8 cellular contexts compared by ENCODE assay signal in the genomic region with DNA sequence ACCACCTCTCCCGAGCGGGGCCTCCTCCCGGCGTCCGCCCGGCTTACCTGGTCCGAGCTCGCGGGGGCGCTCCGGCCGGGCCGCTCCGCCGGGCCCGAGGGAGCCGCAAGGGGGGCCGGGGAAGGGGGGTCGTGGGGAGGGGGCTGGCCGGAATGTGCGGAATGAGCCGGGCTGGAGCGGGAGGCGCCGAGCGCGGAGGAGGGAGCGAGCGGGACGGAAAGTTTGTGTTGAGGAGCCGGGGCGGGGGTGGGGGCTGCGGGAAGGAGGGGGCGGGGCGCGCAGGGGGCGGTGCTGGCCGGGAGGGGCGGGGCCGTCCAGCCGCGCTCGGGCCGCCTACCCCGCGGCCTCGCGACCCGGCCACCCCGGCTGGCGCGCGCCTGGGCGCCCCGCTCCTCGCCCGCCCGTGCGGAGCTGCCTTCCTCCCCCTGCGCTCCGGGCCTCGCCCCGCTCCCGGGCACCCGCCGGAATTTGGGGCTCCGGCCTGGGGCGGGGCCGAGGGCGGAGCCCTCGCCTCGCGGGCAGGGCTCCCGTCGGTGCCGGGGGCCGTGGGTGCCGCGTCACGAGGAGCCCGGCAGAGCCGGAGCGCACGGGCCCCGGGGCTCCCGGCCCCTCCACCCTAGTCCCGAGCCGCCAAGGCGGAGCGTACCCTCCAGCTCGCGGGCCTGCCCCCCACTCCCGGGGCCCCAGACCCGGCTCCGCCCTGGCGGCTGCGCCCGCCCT. TPM values are rescaled to one million over a fixed set of nuclear protein-coding genes. Genes with fewer than 3 reads are reported as not detected.
DNase-seq lines count a peak whose midpoint lies in the region; ATAC-seq and TF ChIP-seq lines count a peak whose summit lies in the region.

A gene (minus strand): TSS at position 229 of the 720 bp plus-strand sequence.

- CTCF ChIA-PET in activated naive CD4-positive, alpha-beta T cell treated with anti-CD3 and anti-CD28 coated beads for 36 hours (lab: Charles Lee), result interaction anchor here (1.2 to 2.3 kb wide), 3 partner anchors 48 to 240 kb away, joined by 4 to 9 read pairs (median 4); a partner anchor contains a TSS

- TF ChIP-seq EP300 in ovary (IDR thresholded peaks at IDR 0.05), result no peak

- H3K4me1 ChIP-seq in ovary (ENCODE audit: insufficient read depth), result peaks cover 27% of the 10 kb centered on the region

- H3K36me3 Mint-ChIP-seq in activated naive CD4-positive, alpha-beta T cell treated with anti-CD3 and anti-CD28 coated beads for 36 hours (ENCODE audit: low read depth), result no peaks in the 10 kb centered on the region
- no peaks in the 10 kb centered on the region for H3K36me3 Mint-ChIP-seq in glutamatergic neuron (ENCODE audit: unreplicated experiment)

- peak within 1 kb of the TSS; percentile 77 for H3K4me3 Mint-ChIP-seq in activated naive CD4-positive, alpha-beta T cell treated with anti-CD3 and anti-CD28 coated beads for 36 hours
- peak within 1 kb of the TSS; percentile 90 for H3K4me3 Mint-ChIP-seq in glutamatergic neuron (ENCODE audit: unreplicated experiment)

- ATAC-seq in GM19452 (IDR thresholded peaks at IDR 0.05; ENCODE audit: unreplicated experiment), result peak; percentile 60
- ATAC-seq in HG02623 (IDR thresholded peaks at IDR 0.05; ENCODE audit: unreplicated experiment), result no peak

- no peaks in the 10 kb centered on the region for H3K9me3 ChIP-seq in ovary

- H3K27ac ChIP-seq in ovary, result peak within 1 kb of the TSS; percentile 97 to 99

- H3K27ac Mint-ChIP-seq in activated naive CD4-positive, alpha-beta T cell treated with anti-CD3 and anti-CD28 coated beads for 36 hours, result peak within 1 kb of the TSS; percentile 67
- peak within 1 kb of the TSS; percentile 83 for H3K27ac Mint-ChIP-seq in glutamatergic neuron (ENCODE audit: unreplicated experiment)

- peak within 1 kb of the TSS; percentile 95 for H3K4me3 ChIP-seq in ovary

- intact Hi-C loops in activated naive CD4-positive, alpha-beta T cell treated with anti-CD3 and anti-CD28 coated beads for 36 hours (cut with micrococcal nuclease), result no loop called here
- intact Hi-C loops in ovary (cut with DNase I), result loop anchor here in 1 of 4 donors (2.0 to 10.0 kb wide), 3 partner anchors 28 to 238 kb away; a partner anchor contains a TSS

- peak; percentile 86 for TF ChIP-seq POLR2A in ovary (IDR thresholded peaks at IDR 0.05)

- H3K27me3 Mint-ChIP-seq in activated naive CD4-positive, alpha-beta T cell treated with anti-CD3 and anti-CD28 coated beads for 36 hours (ENCODE audit: low read depth), result peaks cover 6% of the 10 kb centered on the region
- H3K27me3 Mint-ChIP-seq in glutamatergic neuron (ENCODE audit: unreplicated experiment), result peaks cover 16% of the 10 kb centered on the region

- no peaks in the 10 kb centered on the region for H3K36me3 ChIP-seq in ovary

- WGBS in ovary, 3 donors, result 0 to 1% (median 1%) methylated on average over 46 to 96 of the region's 98 CpGs

- TF ChIP-seq CTCF in AG09319 (IDR thresholded peaks at IDR 0.05; ENCODE audit: low read depth, low read length) (peak; percentile 4; the same call in 1 of the 2 replicates), glutamatergic neuron (IDR thresholded peaks at IDR 0.05; ENCODE audit: partially characterized antibody, unreplicated experiment) (no peak), ovary (IDR thresholded peaks at IDR 0.05) (no peak)

- DNase-seq in AG09319 (ENCODE audit: extremely low read depth, low read depth) (no peak), glutamatergic neuron (peak; percentile 80), ovary (peak; percentile 82 to 88 (median 87)), cortex of kidney (lab: John Stamatoyannopoulos, UW) (no peak)
- DNase-seq in activated naive CD4-positive, alpha-beta T cell treated with anti-CD3 and anti-CD28 coated beads for 36 hours, result peak; percentile 47

- H3K4me1 Mint-ChIP-seq in activated naive CD4-positive, alpha-beta T cell treated with anti-CD3 and anti-CD28 coated beads for 36 hours (ENCODE audit: low read depth), result peaks cover 14% of the 10 kb centered on the region
- H3K4me1 Mint-ChIP-seq in glutamatergic neuron (ENCODE audit: low read depth, unreplicated experiment), result peaks cover 46% of the 10 kb centered on the region

- H3K27me3 ChIP-seq in ovary, result no peaks in the 10 kb centered on the region

- no peaks in the 10 kb centered on the region for H3K9me3 Mint-ChIP-seq in activated naive CD4-positive, alpha-beta T cell treated with anti-CD3 and anti-CD28 coated beads for 36 hours
- peaks cover 10% of the 10 kb centered on the region for H3K9me3 Mint-ChIP-seq in glutamatergic neuron (ENCODE audit: unreplicated experiment)

TF ChIP-seq in PFSK-1, 5 proteins besides CTCF, POLR2A, EP300 and RAD21:
- TF ChIP-seq FOXP2 (optimal IDR thresholded peaks at IDR 0.05; ENCODE audit: borderline replicate concordance, extremely low read depth, extremely low read length, insufficient read depth) (no peak), POLR2AphosphoS5 (IDR thresholded peaks at IDR 0.05; ENCODE audit: low read depth, low read length) (0 out of 2 replicates have a peak, but pooled peaks have one; percentile 45)

RNA-seq across cellular contexts. Expression of the gene that starts here (rescaled TPM):
- polyA plus RNA-seq in PFSK-1 (2012; ENCODE audit: insufficient read length, low read depth), result 14.5 TPM
- 1 to 10 TPM; 1.1 to 1.4 TPM for total RNA-seq in activated naive CD4-positive, alpha-beta T cell treated with anti-CD3 and anti-CD28 coated beads for 36 hours
- total RNA-seq in glutamatergic neuron (ENCODE audit: unreplicated experiment) (50.0 TPM), ovary (10 to 100 TPM; 15.7 to 63.1 (median 35.6) TPM)
- polyA plus RNA-seq in ovary, result 10 to 100 TPM; 21.6 to 27.1 TPM

Comparison
In these comparisons a context has a peak if more than half of its experiments do, and no peak if none do; other contexts are left out.
1. RNA of the gene that starts here (total RNA-seq): 50.0 TPM in glutamatergic neuron (single experiment) and 15.7 to 63.1 TPM in ovary; 1.1 to 1.4 TPM in activated naive CD4-positive, alpha-beta T cell treated with anti-CD3 and anti-CD28 coated beads for 36 hours; every median in the first group is over 4 times any median in the second.
2. DNase-seq: peak in activated naive CD4-positive, alpha-beta T cell treated with anti-CD3 and anti-CD28 coated beads for 36 hours (single experiment), glutamatergic neuron (single experiment) and ovary (5 of 5); none in AG09319 (single experiment) and cortex of kidney (single experiment).